ENCODE assay signal across 15 cellular contexts in the genomic region with DNA sequence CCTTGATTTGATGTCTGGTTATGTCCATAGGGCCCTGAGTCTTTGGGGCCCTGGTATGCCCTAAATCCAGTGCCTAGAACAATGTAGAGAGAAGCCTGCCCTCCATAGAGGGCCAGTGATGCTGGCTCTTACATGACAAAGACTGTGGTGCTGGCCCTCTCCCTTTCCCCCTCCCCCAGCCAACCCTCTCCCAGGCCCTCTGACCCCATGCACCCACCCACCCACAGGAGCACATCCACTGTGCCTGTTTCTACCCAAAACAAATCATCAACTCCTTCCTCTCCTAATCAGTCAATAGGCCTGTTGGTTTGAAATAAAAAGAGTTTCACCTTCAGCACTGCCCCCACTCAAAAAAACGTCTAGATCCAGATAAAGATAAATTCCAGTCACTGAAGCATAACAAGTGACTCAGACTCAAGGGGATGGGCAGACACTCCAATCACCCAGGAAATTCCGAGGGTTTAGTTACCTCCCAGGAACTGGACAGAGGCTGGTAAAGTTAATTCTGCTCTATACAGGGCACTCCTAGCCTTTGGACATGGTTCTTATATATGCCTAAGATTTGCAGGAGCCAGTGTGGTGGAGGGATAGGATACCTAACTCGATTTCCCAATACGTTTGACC.
DNase-seq lines count a peak whose midpoint lies in the region; ATAC-seq, FAIRE-seq and TF ChIP-seq lines count a peak whose summit lies in the region.
"Had no signal": no experiment of that assay in that cellular context is flagged by ENCODE, and none has a peak within 500 bp of the region (broad histone marks: within the 10 kb centered on the region; RNA-seq: fewer than 3 reads in every experiment).

No MANE protein-coding gene starts in this region.

- H3K18ac ChIP-seq in IMR-90 (ENCODE audit: low read depth, low read length): peak overlapping the region; percentile 33; the same call in 1 of the 2 replicates

- peak; percentile 78 for ATAC-seq in IMR-90 (ENCODE audit: low read depth)
- no peak for ATAC-seq in pancreas
- ATAC-seq in GM19328 (IDR thresholded peaks at IDR 0.05; ENCODE audit: unreplicated experiment): no peak

- DNase-seq in AG09309 (ENCODE audit: low read depth) (peak; percentile 45), IMR-90 (peak; percentile 58), brain microvascular endothelial cell (peak; percentile 83), kidney glomerular epithelial cell (lab: John Stamatoyannopoulos, UW) (peak; percentile 95), pancreas (no peak), frontal cortex (ENCODE audit: low spot score in 2 of 2) (no peak), NCI-H82 (lab: John Stamatoyannopoulos, UW) (no peak)
- DNase-seq: activated naive CD8-positive, alpha-beta T cell treated with anti-CD3 and anti-CD28 coated beads for 36 hours; C1 segment of cervical spinal cord; effector CD4-positive, alpha-beta T cell; GOT3; NCI-H187; uterus had no signal

- peak overlapping the region; percentile 61 for H2BK5ac ChIP-seq in IMR-90 (ENCODE audit: low read depth, low read length, poor library complexity, severe bottlenecking)

- peak overlapping the region; percentile 52 for H3K23ac ChIP-seq in IMR-90 (ENCODE audit: low read depth, low read length)

- H3K9me3 ChIP-seq in IMR-90 (ENCODE audit: control insufficient read depth, insufficient read depth, low read length) (no peaks in the 10 kb centered on the region), pancreas (no peaks in the 10 kb centered on the region)
- H3K9me3 ChIP-seq: uterus had no signal

- H4K8ac ChIP-seq in IMR-90 (ENCODE audit: low read depth in 2 of 2, low read length in 2 of 2): peak overlapping the region; percentile 67 to 78; a peak in 3 of 4 replicates

- dilution Hi-C loops in IMR-90 (cut with HindIII; ENCODE audit: low sequenced_read_pairs, unreplicated experiment): no loop called here

- WGBS in IMR-90 (ENCODE audit: extremely low coverage in 2 of 2, insufficient read length in 1 of 2), 2 experiments: 0% methylated on average over 1 of the region's 4 CpGs; no CpG with 5 or more reads in 1 of the 2 experiments
- 49 to 59% methylated on average over 4 of the region's 4 CpGs for WGBS in pancreas, 2 donors

- H3K14ac ChIP-seq in IMR-90 (replicated peaks; ENCODE audit: low read depth, low read length): peak overlapping the region; percentile 54

- H4K91ac ChIP-seq in IMR-90 (ENCODE audit: insufficient read depth, low read depth, low read length): peak overlapping the region; percentile 91

- peak overlapping the region; percentile 90 for H2BK20ac ChIP-seq in IMR-90 (ENCODE audit: low read depth, low read length)

- no peaks in the 10 kb centered on the region for H4K20me1 ChIP-seq in IMR-90 (ENCODE audit: insufficient read depth, low read length)

- peak overlapping the region; percentile 95; the same call in 2 of the 3 replicates for H2BK15ac ChIP-seq in IMR-90 (ENCODE audit: low read depth, low read length)

- H2AK5ac ChIP-seq in IMR-90 (ENCODE audit: low read depth, low read length): peak overlapping the region; percentile 87; the same call in 1 of the 2 replicates

- H3K9ac ChIP-seq in IMR-90 (ENCODE audit: low read depth, low read length): no peak overlapping the region

- H3K36me3 ChIP-seq in IMR-90 (ENCODE audit: control insufficient read depth, insufficient read depth, low read length) (no peaks in the 10 kb centered on the region), brain microvascular endothelial cell (replicated peaks) (no peaks in the 10 kb centered on the region), pancreas (no peaks in the 10 kb centered on the region)
- H3K36me3 ChIP-seq: uterus had no signal

- BruUV-seq in IMR-90 (replicated peaks; lab: Mats Ljungman, UMichigan): no TSS peak

- H3K4me3 ChIP-seq in AG09309 (ENCODE audit: control insufficient read depth, low read depth, low read length): no peak overlapping the region
- no peak overlapping the region for H3K4me3 ChIP-seq in IMR-90 (ENCODE audit: insufficient read depth, low read depth, low read length)
- no peak overlapping the region for H3K4me3 ChIP-seq in brain microvascular endothelial cell (ENCODE audit: low read depth, low read length)
- no peak overlapping the region for H3K4me3 ChIP-seq in pancreas
- H3K4me3 ChIP-seq: skin epidermis, uterus had no signal

- H3K4ac ChIP-seq in IMR-90 (ENCODE audit: low read depth, low read length): peak overlapping the region; percentile 85

- no peaks in the 10 kb centered on the region for H3K79me1 ChIP-seq in IMR-90 (ENCODE audit: low read depth in 1 of 2, low read length in 2 of 2)

- H3K9me1 ChIP-seq in IMR-90 (ENCODE audit: insufficient read depth, low read length): peaks cover 21% of the 10 kb centered on the region

- no peak for FAIRE-seq in pancreas (lab: Jason Lieb, UNC)
- no peak for FAIRE-seq in frontal cortex (lab: Jason Lieb, UNC)

- H4K5ac ChIP-seq in IMR-90 (ENCODE audit: low read depth, low read length): no peak overlapping the region

- peak overlapping the region; percentile 44 for H2AK9ac ChIP-seq in IMR-90 (replicated peaks; ENCODE audit: low read depth, low read length, poor library complexity)

- H3K4me2 ChIP-seq in IMR-90 (ENCODE audit: low read depth, low read length): no peak overlapping the region; the same call in 1 of the 2 replicates

- no peak overlapping the region for H3K56ac ChIP-seq in IMR-90 (ENCODE audit: extremely low read depth, insufficient read depth, low read length)

- in situ Hi-C loops in IMR-90 (cut with MboI; ENCODE audit: low sequenced_read_pairs) (no loop called here), brain microvascular endothelial cell (cut with HindIII; ENCODE audit: low pct_ligation_motif_present, low sequenced_read_pairs) (no loop called here)

- H3K4me1 ChIP-seq in IMR-90 (ENCODE audit: control insufficient read depth, insufficient read depth, low read length): peaks cover 8% of the 10 kb centered on the region
- no peaks in the 10 kb centered on the region for H3K4me1 ChIP-seq in pancreas
- H3K4me1 ChIP-seq: uterus had no signal

- peak overlapping the region; percentile 88 for H2BK120ac ChIP-seq in IMR-90 (ENCODE audit: low read depth, low read length)

- H3K27ac ChIP-seq in IMR-90 (ENCODE audit: insufficient read depth, low read length) (no peak overlapping the region; the same call in 1 of the 2 replicates), brain microvascular endothelial cell (peak overlapping the region; percentile 39), pancreas (no peak overlapping the region)
- H3K27ac ChIP-seq: skin epidermis, uterus had no signal

- intact Hi-C loops in IMR-90 (cut with micrococcal nuclease) (no loop called here), pancreas (cut with DNase I) (no loop called here)

- H3K27me3 ChIP-seq in IMR-90 (ENCODE audit: control insufficient read depth, insufficient read depth, low read length) (no peaks in the 10 kb centered on the region), brain microvascular endothelial cell (replicated peaks) (no peaks in the 10 kb centered on the region), pancreas (no peaks in the 10 kb centered on the region)
- H3K27me3 ChIP-seq: uterus had no signal

- CTCF ChIA-PET in IMR-90 (lab: Yijun Ruan, JAX): no interaction called here

- POLR2A ChIA-PET in IMR-90 (lab: Charles Lee; ENCODE audit: unreplicated experiment): no interaction called here

- H2AFZ ChIP-seq in IMR-90 (replicated peaks; ENCODE audit: low read length, poor library complexity): peak overlapping the region; percentile 58

- TF ChIP-seq CTCF in AG09309 (IDR thresholded peaks at IDR 0.05; ENCODE audit: control insufficient read depth, insufficient read depth, low read depth, low read length, missing control alignments) (no peak), IMR-90 (conservative IDR thresholded peaks at IDR 0.05; ENCODE audit: low read depth, low read length) (no peak), brain microvascular endothelial cell (IDR thresholded peaks at IDR 0.05; ENCODE audit: low read depth, low read length, missing control alignments) (no peak), pancreas (IDR thresholded peaks at IDR 0.05) (no peak)

- no peak for TF ChIP-seq POLR2A in IMR-90 (IDR thresholded peaks at IDR 0.05; ENCODE audit: low read depth, low read length)

- TF ChIP-seq RAD21 in IMR-90 (IDR thresholded peaks at IDR 0.05; ENCODE audit: low read length): no peak

TF ChIP-seq in IMR-90, 13 proteins besides CTCF, POLR2A, EP300 and RAD21:
- TF ChIP-seq NFE2L2 (IDR thresholded peaks at IDR 0.05; ENCODE audit: low read depth, low read length) (no peak), FOS (IDR thresholded peaks at IDR 0.05; ENCODE audit: low read depth, low read length) (peak; percentile 60)
TF ChIP-seq in IMR-90: peak in this region for 1.

Comparison
In these comparisons a context has a peak if more than half of its experiments do, and no peak if none do; other contexts are left out.
1. DNase-seq: peak in AG09309 (single experiment), IMR-90 (single experiment), brain microvascular endothelial cell (single experiment) and kidney glomerular epithelial cell (single experiment); none in pancreas (0 of 6), frontal cortex (0 of 2) and NCI-H82 (single experiment).